ENCODE assay signal across 8 cellular contexts in genomic region chr5:80082731-80083114, GRCh38. TPM values are rescaled to one million over a fixed set of nuclear protein-coding genes. Genes with fewer than 3 reads are reported as not detected.
DNase-seq lines count a peak whose midpoint lies in the region; ATAC-seq, FAIRE-seq and TF ChIP-seq lines count a peak whose summit lies in the region.

No MANE protein-coding gene starts in this region.

- H3K27ac ChIP-seq in fibroblast of lung (ENCODE audit: insufficient read depth, low read length): no peak overlapping the region
- H3K27ac ChIP-seq in neural cell (ENCODE audit: low read length): no peak overlapping the region
- H3K27ac ChIP-seq in testis: peak overlapping the region; percentile 23 to 76

- FAIRE-seq in H54 (lab: Jason Lieb, UNC): no peak

- no peak for TF ChIP-seq RAD21 in neural cell (conservative IDR thresholded peaks at IDR 0.05)

- DNase-seq in AG08396 (ENCODE audit: low spot score) (peak; percentile 86), H54 (ENCODE audit: insufficient read length, low spot score) (peak; percentile 74), NCI-H526 treated with DMSO at 0.1 percent for 48 hours (lab: John Stamatoyannopoulos, UW) (peak; percentile 41), fibroblast of lung (ENCODE audit: low read depth in 2 of 2) (peak; percentile 71 to 77), testis (peak; percentile 89)
- DNase-seq in activated T-cell treated with anti-CD3 and anti-CD28 coated beads, Interleukin-2, amount 50 U/mL, for 4 hours: peak; percentile 45

- H3K4me3 Mint-ChIP-seq in activated T-cell treated with anti-CD3 and anti-CD28 coated beads, Interleukin-2, amount 50 U/mL, for 4 hours: no peak overlapping the region

- H3K9me3 ChIP-seq in fibroblast of lung (ENCODE audit: control insufficient read depth, insufficient read depth, low read depth, low read length) (no peaks in the 10 kb centered on the region), neural cell (ENCODE audit: low read length) (no peaks in the 10 kb centered on the region), testis (no peaks in the 10 kb centered on the region)

- H3K4me2 ChIP-seq in fibroblast of lung (ENCODE audit: extremely low read depth, insufficient read depth, low read length) (no peak overlapping the region), neural cell (ENCODE audit: low read length) (no peak overlapping the region)

- no peaks in the 10 kb centered on the region for H4K20me1 ChIP-seq in fibroblast of lung (ENCODE audit: control insufficient read depth, extremely low read depth, insufficient read depth, low read length)
- no peaks in the 10 kb centered on the region for H4K20me1 ChIP-seq in neural cell (ENCODE audit: insufficient read depth)

- no peaks in the 10 kb centered on the region for H3F3A ChIP-seq in neural cell (ENCODE audit: insufficient read depth, low read length, poor library complexity, severe bottlenecking)

- 0 to 5% methylated on average over 8 to 16 of the region's 16 CpGs for WGBS in testis, 2 donors

- H3K9me3 Mint-ChIP-seq in activated T-cell treated with anti-CD3 and anti-CD28 coated beads, Interleukin-2, amount 50 U/mL, for 4 hours: no peaks in the 10 kb centered on the region

- H3K79me2 ChIP-seq in fibroblast of lung (ENCODE audit: control insufficient read depth, insufficient read depth, low read length): no peaks in the 10 kb centered on the region
- H3K79me2 ChIP-seq in neural cell (replicated peaks; ENCODE audit: insufficient read depth, low read length): no peaks in the 10 kb centered on the region

- H3K4me1 Mint-ChIP-seq in activated T-cell treated with anti-CD3 and anti-CD28 coated beads, Interleukin-2, amount 50 U/mL, for 4 hours (ENCODE audit: low read depth): peaks cover 9% of the 10 kb centered on the region

- intact Hi-C loops in testis (cut with DNase I; ENCODE audit: low total_unique reads): loop anchor here (5.0 kb wide), 1 partner anchor 230 kb away; no protein-coding TSS in a partner anchor

- H3K4me3 ChIP-seq in fibroblast of lung (replicated peaks in 1 of 4; ENCODE audit: control extremely low read depth in 1 of 4, insufficient read depth in 1 of 4, low read depth in 3 of 4, low read length in 4 of 4) (peak overlapping the region in 2 of 4 experiments; percentile 24 to 47), neural cell (ENCODE audit: low read length) (no peak overlapping the region), testis (peak overlapping the region; percentile 14 to 22)

- TF ChIP-seq EP300 in neural cell (conservative IDR thresholded peaks at IDR 0.05; ENCODE audit: poor library complexity, severe bottlenecking): no peak

- ATAC-seq in activated T-cell treated with anti-CD3 and anti-CD28 coated beads, Interleukin-2, amount 50 U/mL, for 4 hours: peak; percentile 74 to 76
- no peak for ATAC-seq in GM19035 (IDR thresholded peaks at IDR 0.05; ENCODE audit: unreplicated experiment)

- TF ChIP-seq POLR2A in H54 (IDR thresholded peaks at IDR 0.05; ENCODE audit: low read depth, low read length) (no peak), testis (IDR thresholded peaks at IDR 0.05) (no peak)

- H3K9me2 ChIP-seq in neural cell (ENCODE audit: insufficient read depth, low read length): no peaks in the 10 kb centered on the region

- no peak overlapping the region for H3K9ac ChIP-seq in fibroblast of lung (ENCODE audit: insufficient read depth, low read length)
- no peak overlapping the region for H3K9ac ChIP-seq in neural cell (ENCODE audit: low read length)

- H3K36me3 ChIP-seq in fibroblast of lung (ENCODE audit: control insufficient read depth, insufficient read depth, low read length) (no peaks in the 10 kb centered on the region), neural cell (ENCODE audit: insufficient read depth, low read length) (no peaks in the 10 kb centered on the region), testis (ENCODE audit: low read depth, missing control alignments) (no peaks in the 10 kb centered on the region)

- peak; percentile 65 to 83 for TF ChIP-seq CTCF in fibroblast of lung (conservative IDR thresholded peaks at IDR 0.05 in 1 of 2, IDR thresholded peaks at IDR 0.05 in 1 of 2; ENCODE audit: low read depth in 1 of 2, low read length in 2 of 2)
- peak; percentile 13 for TF ChIP-seq CTCF in neural cell (IDR thresholded peaks at IDR 0.05; ENCODE audit: poor library complexity, severe bottlenecking)
- peak; percentile 77 to 97 (median 84) for TF ChIP-seq CTCF in testis (IDR thresholded peaks at IDR 0.05)

- no peaks in the 10 kb centered on the region for H3K27me3 ChIP-seq in fibroblast of lung (ENCODE audit: control insufficient read depth, insufficient read depth, low read length)
- no peaks in the 10 kb centered on the region for H3K27me3 ChIP-seq in neural cell (ENCODE audit: insufficient read depth, low read depth, low read length)
- H3K27me3 ChIP-seq in testis: no peaks in the 10 kb centered on the region

- H3K36me3 Mint-ChIP-seq in activated T-cell treated with anti-CD3 and anti-CD28 coated beads, Interleukin-2, amount 50 U/mL, for 4 hours (ENCODE audit: insufficient read depth): peaks cover 5% of the 10 kb centered on the region

- no peaks in the 10 kb centered on the region for H3K4me1 ChIP-seq in fibroblast of lung (ENCODE audit: control insufficient read depth, extremely low read depth, insufficient read depth, low read length)
- H3K4me1 ChIP-seq in testis: no peaks in the 10 kb centered on the region

- peak overlapping the region; percentile 2 for H2AFZ ChIP-seq in fibroblast of lung (ENCODE audit: low read length)
- no peak overlapping the region for H2AFZ ChIP-seq in neural cell (ENCODE audit: low read depth, low read length)

- no peaks in the 10 kb centered on the region for H3K27me3 Mint-ChIP-seq in activated T-cell treated with anti-CD3 and anti-CD28 coated beads, Interleukin-2, amount 50 U/mL, for 4 hours (ENCODE audit: low read depth)

TF ChIP-seq in neural cell, 6 proteins besides CTCF, POLR2A, EP300 and RAD21:
- TF ChIP-seq MXI1 (conservative IDR thresholded peaks at IDR 0.05; ENCODE audit: poor library complexity, severe bottlenecking) (no peak), EZH2 (IDR thresholded peaks at IDR 0.05; ENCODE audit: borderline replicate concordance, insufficient read depth, low read length, poor library complexity, severe bottlenecking) (no peak), REST (IDR thresholded peaks at IDR 0.05; ENCODE audit: borderline replicate concordance) (no peak), POLR2AphosphoS5 (IDR thresholded peaks at IDR 0.05) (no peak), TAF1 (IDR thresholded peaks at IDR 0.05; ENCODE audit: low read depth) (no peak), SMC3 (conservative IDR thresholded peaks at IDR 0.05; ENCODE audit: poor library complexity) (no peak)

RNA-seq across cellular contexts. Expression of gene THBS4, which starts 47.6 kb away (rescaled TPM):
- total RNA-seq in activated T-cell treated with anti-CD3 and anti-CD28 coated beads, Interleukin-2, amount 50 U/mL, for 4 hours: 1 to 10 TPM in 1 of 3 donors, under 1 TPM in 2; 0.27 to 1.3 (median 0.66) TPM
- total RNA-seq in fibroblast of lung: 1.5 and 2.3 TPM in 2 replicates
- 0.11 and 0.79 TPM in 2 replicates for polyA plus RNA-seq in fibroblast of lung
- polyA plus RNA-seq in fibroblast of lung (2012): 0.12 and 0.56 TPM in 2 replicates
- polyA minus RNA-seq in fibroblast of lung (ENCODE audit: low replicate concordance): 1.3 TPM in 1 of 2 replicates, not detected in the other
- polyA plus RNA-seq in neural cell: 6.3 TPM in 2 replicates
- 7.3 and 11.0 TPM in 2 replicates for polyA minus RNA-seq in neural cell
- total RNA-seq in testis: 10 to 100 TPM; 14.1 to 18.3 TPM
- 62.5 TPM for polyA plus RNA-seq in testis (ENCODE audit: insufficient read depth, low read depth, low replicate concordance)

Comparison
In these comparisons a context has a peak if more than half of its experiments do, and no peak if none do; other contexts are left out.
1. H3K27ac ChIP-seq: peak in testis (2 of 2); none in fibroblast of lung (single experiment) and neural cell (single experiment).
2. CTCF ChIP-seq: peak in every context shown above with its lines; median percentile 84 in testis; 74 in fibroblast of lung; 13 in neural cell.
3. Peak in every context shown above with its lines, with median percentiles within 50 percentile points of each other: DNase-seq.